ENCODE assay signal across 10 cellular contexts in genomic region chr17:29131814-29132682, GRCh38. TPM values are rescaled to one million over a fixed set of nuclear protein-coding genes. Genes with fewer than 3 reads are reported as not detected.
DNase-seq lines count a peak whose midpoint lies in the region; ATAC-seq and TF ChIP-seq lines count a peak whose summit lies in the region.
"Had no signal": no experiment of that assay in that cellular context is flagged by ENCODE, and none has a peak within 500 bp of the region (broad histone marks: within the 10 kb centered on the region; RNA-seq: fewer than 3 reads in every experiment).

No MANE protein-coding gene starts in this region.

- no peak for DNase-seq in CD14-positive monocyte (ENCODE audit: low spot score)
- peak; percentile 36 to 53 for DNase-seq in Kasumi-1 (lab: John Stamatoyannopoulos, UW)
- DNase-seq in coronary artery (ENCODE audit: low spot score), result no peak
- no peak for DNase-seq in omental fat pad (ENCODE audit: low spot score)
- DNase-seq in immature natural killer cell, result no peak
- DNase-seq in NCI-H2107 treated with DMSO at 0.1 percent for 48 hours (lab: John Stamatoyannopoulos, UW; ENCODE audit: unreplicated experiment), result no peak
- no peak for DNase-seq in HuH-7.5 (ENCODE audit: low spot score)
- no peak for DNase-seq in NOMO-1 treated with dmso at 0.1 percent for 144 hours (lab: John Stamatoyannopoulos, UW; ENCODE audit: unreplicated experiment)
- DNase-seq: transverse colon had no signal

- H3K27ac Mint-ChIP-seq in CD14-positive monocyte (peak overlapping the region in 5 of 7 donors; percentile 27 to 80 (median 62)), immature natural killer cell (peak overlapping the region in 3 of 6 donors; percentile 18 to 35 (median 30))

- H3K9me3 Mint-ChIP-seq in CD14-positive monocyte, result no peaks in the 10 kb centered on the region
- no peaks in the 10 kb centered on the region for H3K9me3 Mint-ChIP-seq in immature natural killer cell

- H3K4me3 ChIP-seq in coronary artery, result peak overlapping the region; percentile 35
- H3K4me3 ChIP-seq: body of pancreas, transverse colon had no signal

- H3K4me3 Mint-ChIP-seq in CD14-positive monocyte (no peak overlapping the region), immature natural killer cell (no peak overlapping the region)

- ATAC-seq in omental fat pad (ENCODE audit: low FRiP score), result peak; percentile 72

- H3K4me1 Mint-ChIP-seq in CD14-positive monocyte (peaks cover 53% of the 10 kb centered on the region), immature natural killer cell (peaks cover 15 to 28% of the 10 kb centered on the region in 2 donors)

- H3K27me3 Mint-ChIP-seq in CD14-positive monocyte (ENCODE audit: low read depth in 3 of 3), result peaks cover 0 to 1% (median 0%) of the 10 kb centered on the region in 3 donors
- peaks cover 0 to 2% (median 0%) of the 10 kb centered on the region in 3 donors for H3K27me3 Mint-ChIP-seq in immature natural killer cell (ENCODE audit: low read depth in 3 of 3)

- no peak for TF ChIP-seq CTCF in CD14-positive monocyte (IDR thresholded peaks at IDR 0.05)
- TF ChIP-seq CTCF in coronary artery (IDR thresholded peaks at IDR 0.05), result no peak
- no peak for TF ChIP-seq CTCF in omental fat pad (IDR thresholded peaks at IDR 0.05)

- intact Hi-C loops in CD14-positive monocyte (cut with micrococcal nuclease), result no loop called here

- H3K36me3 Mint-ChIP-seq in CD14-positive monocyte, result peaks cover 27 to 46% of the 10 kb centered on the region in 2 donors
- peaks cover 0 to 5% (median 4%) of the 10 kb centered on the region in 3 donors for H3K36me3 Mint-ChIP-seq in immature natural killer cell

- peak overlapping the region; percentile 86 to 92 for H3K27ac ChIP-seq in coronary artery
- H3K27ac ChIP-seq: body of pancreas had no signal

RNA-seq across cellular contexts. Expression of gene MYO18A, which starts 48.1 kb away (rescaled TPM):
- 10 to 100 TPM in 1 of 2 donors, 1 to 10 TPM in 1; 6.3 to 11.0 TPM for polyA plus RNA-seq in CD14-positive monocyte
- total RNA-seq in omental fat pad, result 10 to 100 TPM; 33.1 to 99.0 (median 50.6) TPM
- 10 to 100 TPM in 1 of 3 donors, 1 to 10 TPM in 2; 1.5 to 32.5 (median 5.2) TPM for polyA plus RNA-seq in immature natural killer cell

Comparison
In these comparisons a context has a peak if more than half of its experiments do, and no peak if none do; other contexts are left out.
1. DNase-seq: peak in Kasumi-1 (2 of 2); none in CD14-positive monocyte (single experiment), coronary artery (single experiment), omental fat pad (single experiment), immature natural killer cell (0 of 3), NCI-H2107 treated with DMSO at 0.1 percent for 48 hours (single experiment), HuH-7.5 (single experiment) and NOMO-1 treated with dmso at 0.1 percent for 144 hours (single experiment).